In genomic region chr9:80049096-80049495, GRCh38 we compare ENCODE assay signal across 2 cellular contexts.
TF ChIP-seq lines count a peak whose summit lies in the region.

No MANE protein-coding gene starts in this region.

TF ChIP-seq in GM23338, 12 proteins besides CTCF, POLR2A, EP300 and RAD21 (continued from another document):
- TF ChIP-seq ETS1 (IDR thresholded peaks at IDR 0.05) = no peak
- no peak for TF ChIP-seq JUNB (IDR thresholded peaks at IDR 0.05; ENCODE audit: unreplicated experiment)
- no peak for TF ChIP-seq CREB1 (CRISPR knock-in tag; IDR thresholded peaks at IDR 0.05; ENCODE audit: low read depth)
- no peak for TF ChIP-seq EZH2phosphoT487 (IDR thresholded peaks at IDR 0.05; ENCODE audit: unreplicated experiment)
- no peak for TF ChIP-seq EZH2 (IDR thresholded peaks at IDR 0.05; ENCODE audit: low read depth, unreplicated experiment)
- TF ChIP-seq ZNF114 (CRISPR knock-in tag; IDR thresholded peaks at IDR 0.05) = no peak
- TF ChIP-seq ZNF331 (CRISPR knock-in tag; IDR thresholded peaks at IDR 0.05; ENCODE audit: low read depth) = no peak
- TF ChIP-seq POLR2AphosphoS5 (IDR thresholded peaks at IDR 0.05; ENCODE audit: low read depth) = no peak
- no peak for TF ChIP-seq ZNF462 (CRISPR knock-in tag; IDR thresholded peaks at IDR 0.05)
- TF ChIP-seq NANOG (IDR thresholded peaks at IDR 0.05; ENCODE audit: borderline replicate concordance) = no peak
- no peak for TF ChIP-seq REST (IDR thresholded peaks at IDR 0.05; ENCODE audit: unreplicated experiment)

TF ChIP-seq in IMR-90, 13 proteins besides CTCF, POLR2A, EP300 and RAD21:
- TF ChIP-seq RFX5 (IDR thresholded peaks at IDR 0.05; ENCODE audit: low read depth, low read length) = no peak
- TF ChIP-seq MAFK (IDR thresholded peaks at IDR 0.05; ENCODE audit: low read depth, low read length) = no peak
